ENCODE assay signal across 9 cellular contexts in genomic region chr13:51769455-51770127, GRCh38. TPM values are rescaled to one million over a fixed set of nuclear protein-coding genes. Genes with fewer than 3 reads are reported as not detected.
DNase-seq lines count a peak whose midpoint lies in the region; TF ChIP-seq lines count a peak whose summit lies in the region.
"Had no signal": no experiment of that assay in that cellular context is flagged by ENCODE, and none has a peak within 500 bp of the region (broad histone marks: within the 10 kb centered on the region; RNA-seq: fewer than 3 reads in every experiment).

No MANE protein-coding gene starts in this region.

- peaks cover 10 to 12% (median 12%) of the 10 kb centered on the region in 3 donors for H3K4me1 Mint-ChIP-seq in CD8-positive, alpha-beta memory T cell

- no TSS peak for BruUV-seq in A673 (replicated peaks; lab: Mats Ljungman, UMichigan)

- no peaks in the 10 kb centered on the region for H3K27me3 Mint-ChIP-seq in CD8-positive, alpha-beta memory T cell

- no peak overlapping the region for H3K4me3 ChIP-seq in fibroblast of mammary gland (ENCODE audit: control insufficient read depth, low read depth, low read length)
- no peak overlapping the region for H3K4me3 ChIP-seq in CD8-positive, alpha-beta memory T cell (ENCODE audit: low read length)
- no peak overlapping the region for H3K4me3 ChIP-seq in A673 (ENCODE audit: low read depth, low read length, poor library complexity, severe bottlenecking)

- intact Hi-C loops in A673 (cut with micrococcal nuclease; ENCODE audit: unreplicated experiment): no loop called here

- DNase-seq in amniotic epithelial cell (ENCODE audit: low read depth) (peak; percentile 66), fibroblast of mammary gland (ENCODE audit: low read depth) (peak; percentile 52), midbrain (lab: John Stamatoyannopoulos, UW) (peak; percentile 30), substantia nigra (lab: John Stamatoyannopoulos, UW) (peak in 7 of 49 donors; percentile 11 to 45 (median 23)), A172 (ENCODE audit: low spot score) (no peak), A673 (ENCODE audit: low spot score) (no peak), DMS53 (lab: John Stamatoyannopoulos, UW) (no peak)
- no peak for DNase-seq in CD8-positive, alpha-beta memory T cell
- DNase-seq: central memory CD4-positive, alpha-beta T cell had no signal

- H3K4me1 ChIP-seq in CD8-positive, alpha-beta memory T cell (ENCODE audit: insufficient read depth, low read length): peaks cover 8% of the 10 kb centered on the region
- no peaks in the 10 kb centered on the region for H3K4me1 ChIP-seq in A673 (ENCODE audit: insufficient read depth, low read length, poor library complexity, severe bottlenecking)

- no peaks in the 10 kb centered on the region for H3K9me3 Mint-ChIP-seq in CD8-positive, alpha-beta memory T cell

- no peaks in the 10 kb centered on the region for H3K9me3 ChIP-seq in CD8-positive, alpha-beta memory T cell (ENCODE audit: low read length)
- no peaks in the 10 kb centered on the region for H3K9me3 ChIP-seq in A673 (ENCODE audit: low read depth, low read length, poor library complexity, severe bottlenecking)

- peaks cover 0 to 55% (median 2%) of the 10 kb centered on the region in 3 donors for H3K36me3 Mint-ChIP-seq in CD8-positive, alpha-beta memory T cell

- TF ChIP-seq CTCF in fibroblast of mammary gland (conservative IDR thresholded peaks at IDR 0.05; ENCODE audit: control insufficient read depth, insufficient read depth, low read depth, low read length): no peak
- TF ChIP-seq CTCF in A673 (conservative IDR thresholded peaks at IDR 0.05; ENCODE audit: low read depth, low read length): no peak

- H3K27ac ChIP-seq in substantia nigra (ENCODE audit: low read depth, low read length, poor library complexity, severe bottlenecking): peak overlapping the region; percentile 30
- no peak overlapping the region for H3K27ac ChIP-seq in CD8-positive, alpha-beta memory T cell (ENCODE audit: low read depth, low read length)
- no peak overlapping the region for H3K27ac ChIP-seq in A673 (ENCODE audit: low read depth, low read length, poor library complexity, severe bottlenecking)

- CTCF ChIA-PET in CD8-positive, alpha-beta memory T cell (lab: Charles Lee): no interaction called here
- CTCF ChIA-PET in A673 (lab: Charles Lee): interaction anchor here (0.8 kb wide), 1 partner anchor 28 kb away, joined by 3 read pairs; no protein-coding TSS in a partner anchor

- H3K27me3 ChIP-seq in CD8-positive, alpha-beta memory T cell (ENCODE audit: insufficient read depth, low read length, poor library complexity, severe bottlenecking): no peaks in the 10 kb centered on the region
- no peaks in the 10 kb centered on the region for H3K27me3 ChIP-seq in A673 (replicated peaks; ENCODE audit: insufficient read depth, low read depth, low read length, poor library complexity)

- no peak overlapping the region for H3K4me3 Mint-ChIP-seq in CD8-positive, alpha-beta memory T cell

- H3K36me3 ChIP-seq in CD8-positive, alpha-beta memory T cell (ENCODE audit: insufficient read depth, low read length): peaks cover 3% of the 10 kb centered on the region
- no peaks in the 10 kb centered on the region for H3K36me3 ChIP-seq in A673 (ENCODE audit: insufficient read depth, low read length, poor library complexity, severe bottlenecking)

- POLR2A ChIA-PET in CD8-positive, alpha-beta memory T cell (lab: Charles Lee): no interaction called here
- POLR2A ChIA-PET in A673 (lab: Charles Lee; ENCODE audit: low non-redundant PET): no interaction called here

- H3K27ac Mint-ChIP-seq in CD8-positive, alpha-beta memory T cell: peak overlapping the region in 1 of 8 donors; percentile 8

RNA-seq across cellular contexts. Expression of gene DHRS12, which starts 34.4 kb away (rescaled TPM):
- total RNA-seq in A172 (2014; rRNA removed; shearing (Covaris generic)): 3.1 and 6.1 TPM in 2 replicates
- 1 to 10 TPM; 7.1 to 7.2 TPM for total RNA-seq in CD8-positive, alpha-beta memory T cell
- polyA plus RNA-seq in CD8-positive, alpha-beta memory T cell: 35.6 TPM
- total RNA-seq in A673 (2021): 2.8 and 3.1 TPM in 2 replicates

Comparison
In these comparisons a context has a peak if more than half of its experiments do, and no peak if none do; other contexts are left out.
1. DNase-seq: peak in amniotic epithelial cell (single experiment), fibroblast of mammary gland (single experiment) and midbrain (single experiment); none in A172 (single experiment), CD8-positive, alpha-beta memory T cell (0 of 5), A673 (single experiment) and DMS53 (single experiment).